In genomic region chr5:65892024-65892423, GRCh38 we compare ENCODE assay signal across 5 cellular contexts. TPM values are rescaled to one million over a fixed set of nuclear protein-coding genes. Genes with fewer than 3 reads are reported as not detected.
A peak's percentile ranks its signal among the peaks of the same experiment; 100 is the strongest.
DNase-seq lines count a peak whose midpoint lies in the region; ATAC-seq, FAIRE-seq and TF ChIP-seq lines count a peak whose summit lies in the region.
"Not testable (repeated sequence)": the region's sequence is repeated elsewhere in the genome, so short reads cannot be mapped to it uniquely, and the experiment has no call there.

No MANE protein-coding gene starts in this region.

- H4K20me1 ChIP-seq in K562 (replicated peaks; ENCODE audit: control insufficient read depth, insufficient read depth, low read length); keratinocyte (ENCODE audit: control insufficient read depth, extremely low read depth, insufficient read depth, low read length); HepG2 (ENCODE audit: insufficient read depth, low read length): not testable (repeated sequence)

- FAIRE-seq in K562 (lab: Jason Lieb, UNC); HepG2 (lab: Jason Lieb, UNC): not testable (repeated sequence)
- FAIRE-seq in keratinocyte (lab: Jason Lieb, UNC): peak; percentile 29

- CTCF ChIA-PET in HEK293 (lab: Yijun Ruan, JAX); WTC11 (lab: Charles Lee); K562 (lab: Yijun Ruan, JAX; ENCODE audit: low intra/inter-chr PET ratio); HepG2 (lab: Yijun Ruan, JAX; ENCODE audit: low intra/inter-chr PET ratio, low total read pairs): not testable (repeated sequence)

- POLR2A ChIA-PET in HEK293 (lab: Yijun Ruan, JAX); WTC11 (lab: Charles Lee); HepG2 (lab: Yijun Ruan, JAX): not testable (repeated sequence)
- POLR2A ChIA-PET in K562 (lab: Yijun Ruan, JAX): interaction anchor here (1.1 kb wide), 1 partner anchor 18 kb away, joined by 9 read pairs; no protein-coding TSS in a partner anchor

- H3K79me2 ChIP-seq in K562 (ENCODE audit: control insufficient read depth, insufficient read depth, low read length); keratinocyte (ENCODE audit: control insufficient read depth, insufficient read depth, low read length); HepG2 (ENCODE audit: insufficient read depth, low read length): not testable (repeated sequence)

- H3K4me1 ChIP-seq in HEK293 (ENCODE audit: control insufficient read depth, insufficient read depth, low read length); K562 (replicated peaks in 1 of 2; ENCODE audit: control insufficient read depth in 2 of 2, insufficient read depth in 2 of 2, low read length in 2 of 2); keratinocyte (ENCODE audit: control insufficient read depth, extremely low read depth, insufficient read depth, low read length); HepG2 (ENCODE audit: insufficient read depth, low read length): not testable (repeated sequence)

- 0% methylated on average over 1 of the region's 2 CpGs for WGBS in K562 (ENCODE audit: insufficient coverage, low coverage, missing lambda C conversion rate)
- WGBS in HepG2 (ENCODE audit: low lambda C conversion rate): 14% methylated on average over 2 of the region's 2 CpGs

- H3K9me3 ChIP-seq in HEK293 (ENCODE audit: control insufficient read depth, insufficient read depth, low read depth, low read length); K562 (replicated peaks; ENCODE audit: control insufficient read depth, insufficient read depth, low read depth, low read length); keratinocyte (ENCODE audit: control insufficient read depth, low read depth, low read length); HepG2 (ENCODE audit: low read length): not testable (repeated sequence)

- H3K27me3 Mint-ChIP-seq in WTC11 (ENCODE audit: low read depth): not testable (repeated sequence)

- TF ChIP-seq EP300 in K562 (IDR thresholded peaks at IDR 0.05; ENCODE audit: low read length); HepG2 (IDR thresholded peaks at IDR 0.05; ENCODE audit: low read depth in 2 of 2, low read length in 2 of 2); HepG2 (CRISPR knock-in tag; IDR thresholded peaks at IDR 0.05; ENCODE audit: borderline replicate concordance): not testable (repeated sequence)

- intact Hi-C loops in K562 (cut with micrococcal nuclease); HepG2 (cut with micrococcal nuclease; ENCODE audit: unreplicated experiment): not testable (repeated sequence)

- H3K27ac Mint-ChIP-seq in WTC11: not testable (repeated sequence)

- DNase-seq in WTC11 (ENCODE audit: low spot score); K562 (ENCODE audit: extremely low read depth in 1 of 4, low spot score in 3 of 4); keratinocyte (ENCODE audit: low read depth, low spot score); HepG2 (ENCODE audit: low spot score): not testable (repeated sequence)

- H3K4me2 ChIP-seq in K562 (ENCODE audit: insufficient read depth, low read length); keratinocyte (ENCODE audit: control insufficient read depth, extremely low read depth, insufficient read depth, low read depth, low read length); HepG2 (ENCODE audit: low read depth, low read length): not testable (repeated sequence)

- not testable (repeated sequence) for H3K27ac ChIP-seq in HEK293 (ENCODE audit: extremely low read depth, low read depth, low read length); K562 (ENCODE audit: extremely low read depth, low read depth, low read length); keratinocyte (ENCODE audit: control insufficient read depth, insufficient read depth, low read length); HepG2 (ENCODE audit: extremely low read length, insufficient read depth, low read length)

- not testable (repeated sequence) for H3K4me3 ChIP-seq in HEK293 (ENCODE audit: low read depth, low read length); K562; keratinocyte (ENCODE audit: control insufficient read depth in 2 of 3, extremely low read depth in 1 of 3, insufficient read depth in 2 of 3, low read depth in 1 of 3, low read length in 3 of 3); HepG2 (replicated peaks in 1 of 3; ENCODE audit: insufficient read depth in 1 of 3, low read depth in 2 of 3, low read length in 3 of 3)

- not testable (repeated sequence) for H3K4me3 Mint-ChIP-seq in WTC11

- TF ChIP-seq RAD21 in K562 (CRISPR knock-in tag; conservative IDR thresholded peaks at IDR 0.05 in 1 of 2, IDR thresholded peaks at IDR 0.05 in 1 of 2); HepG2 (CRISPR knock-in tag; IDR thresholded peaks at IDR 0.05): not testable (repeated sequence)

- H2AFZ ChIP-seq in K562 (ENCODE audit: low read depth, low read length); keratinocyte (ENCODE audit: control insufficient read depth, low read length); HepG2 (ENCODE audit: low read length): not testable (repeated sequence)

- ATAC-seq in WTC11, K562, HepG2: not testable (repeated sequence)

- not testable (repeated sequence) for H3K9me1 ChIP-seq in K562 (ENCODE audit: control insufficient read depth, insufficient read depth, low read length); keratinocyte (ENCODE audit: control insufficient read depth, extremely low read depth, insufficient read depth, low read length)

- in situ Hi-C loops in K562 (cut with MboI); HepG2 (cut with HindIII; ENCODE audit: extremely low pct_ligation_motif_present, low pct_unique_long_range_greater_than_20kb): not testable (repeated sequence)

- not testable (repeated sequence) for TF ChIP-seq POLR2A in K562 (conservative IDR thresholded peaks at IDR 0.05); HepG2 (IDR thresholded peaks at IDR 0.05; ENCODE audit: insufficient read depth in 1 of 2, low read depth in 2 of 2, low read length in 2 of 2)

- BruUV-seq in K562 (replicated peaks; lab: Mats Ljungman, UMichigan); HepG2 (replicated peaks; lab: Mats Ljungman, UMichigan): not testable (repeated sequence)

- not testable (repeated sequence) for H3K36me3 Mint-ChIP-seq in WTC11

- H3K4me1 Mint-ChIP-seq in WTC11: peaks cover 11% of the 10 kb centered on the region

- H3K9me3 Mint-ChIP-seq in WTC11: not testable (repeated sequence)

- not testable (repeated sequence) for H3K27me3 ChIP-seq in K562 (ENCODE audit: control insufficient read depth in 2 of 2, insufficient read depth in 2 of 2, low read length in 2 of 2); keratinocyte (ENCODE audit: control insufficient read depth, extremely low read depth, insufficient read depth, low read length); HepG2 (ENCODE audit: control insufficient read depth in 1 of 2, insufficient read depth in 2 of 2, low read length in 2 of 2)

- not testable (repeated sequence) for TF ChIP-seq CTCF in HEK293 (tag by site-specific recombination; IDR thresholded peaks at IDR 0.05); WTC11 (IDR thresholded peaks at IDR 0.05); K562 (IDR thresholded peaks at IDR 0.05 in 2 of 3, conservative IDR thresholded peaks at IDR 0.05 in 1 of 3; ENCODE audit: insufficient read depth in 2 of 3, low read depth in 1 of 3, low read length in 3 of 3); keratinocyte (optimal IDR thresholded peaks at IDR 0.05 in 1 of 3, IDR thresholded peaks at IDR 0.05 in 1 of 3, conservative IDR thresholded peaks at IDR 0.05 in 1 of 3; ENCODE audit: extremely low read depth in 1 of 3, insufficient read depth in 2 of 3, low read length in 3 of 3); HepG2 (CRISPR knock-in tag; IDR thresholded peaks at IDR 0.05)

- dilution Hi-C loops in keratinocyte (cut with MboI; ENCODE audit: extremely low pct_ligation_motif_present, low sequenced_read_pairs): not testable (repeated sequence)

- H3K9ac ChIP-seq in K562 (ENCODE audit: insufficient read depth in 1 of 2, low read depth in 2 of 2, low read length in 2 of 2); keratinocyte (ENCODE audit: control insufficient read depth, extremely low read depth, insufficient read depth, low read length); HepG2 (ENCODE audit: insufficient read depth, low read depth, low read length): not testable (repeated sequence)

- H3K36me3 ChIP-seq in HEK293 (ENCODE audit: control insufficient read depth in 2 of 2, insufficient read depth in 1 of 2, low read length in 2 of 2); K562 (ENCODE audit: control insufficient read depth, insufficient read depth, low read length); keratinocyte (ENCODE audit: control insufficient read depth in 2 of 2, extremely low read depth in 1 of 2, insufficient read depth in 2 of 2, low read length in 2 of 2); HepG2 (replicated peaks in 1 of 2; ENCODE audit: control insufficient read depth in 1 of 2, insufficient read depth in 2 of 2, low read length in 2 of 2): not testable (repeated sequence)

RNA-seq across cellular contexts. Expression of gene ERBIN, which starts 34.4 kb away (rescaled TPM):
- total RNA-seq in WTC11 (2021): 23.1 to 27.1 TPM (median 26.3 TPM) in 3 replicates
- total RNA-seq in K562 (2011; cell fraction: chromatin; rRNA removed; ENCODE audit: low replicate concordance): 112 and 233 TPM in 2 replicates
- total RNA-seq in K562 (2011; cell fraction: nucleolus; rRNA removed): 51.4 and 66.5 TPM in 2 replicates
- 75.7 and 89.3 TPM in 2 replicates for total RNA-seq in K562 (2011; cell fraction: nucleoplasm; rRNA removed)
- 27.9 and 41.7 TPM in 2 replicates for total RNA-seq in K562 (2014; rRNA removed)
- 62.1 and 80.5 TPM in 2 replicates for total RNA-seq in K562 (2014; rRNA removed; fragmentation: Illumina TruSeq; extraction: Trizol)
- 66.1 and 72.8 TPM in 2 replicates for total RNA-seq in K562 (2015; rRNA removed; fragmentation: Illumina TruSeq; extraction: Trizol)
- total RNA-seq in K562 (2021): 47.5 and 50.8 TPM in 2 replicates
- polyA plus RNA-seq in K562 (2011; rRNA removed): 37.9 and 56.9 TPM in 2 replicates
- 11.3 and 18.9 TPM in 2 replicates for polyA plus RNA-seq in K562 (2011; cell fraction: cytosol; rRNA removed)
- 35.7 and 43.4 TPM in 2 replicates for polyA plus RNA-seq in K562 (2011; cell fraction: nucleus; rRNA removed)
- 21.0 and 29.0 TPM in 2 replicates for polyA plus RNA-seq in K562 (2012)
- 39.0 and 40.6 TPM in 2 replicates for polyA plus RNA-seq in K562 (2014; fragmentation: Illumina TruSeq; extraction: Trizol)
- 10 to 100 TPM; 11.9 to 12.1 TPM for polyA plus RNA-seq in K562 (2014; fragmentation: Nextera tagmentation; extraction: Ambion mirVana)
- polyA plus RNA-seq in K562 (2014; rRNA removed): 38.6 and 40.4 TPM in 2 replicates
- polyA minus RNA-seq in K562 (2011; rRNA and poly(A)+ RNA removed): 120 and 130 TPM in 2 replicates
- polyA minus RNA-seq in K562 (2011; cell fraction: cytosol; rRNA and poly(A)+ RNA removed): 29.4 and 46.2 TPM in 2 replicates
- 102 and 130 TPM in 2 replicates for polyA minus RNA-seq in K562 (2011; cell fraction: nucleus; rRNA and poly(A)+ RNA removed)
- 18.6 to 30.6 TPM (median 24.5 TPM) in 3 replicates for polyA plus RNA-seq in keratinocyte
- polyA plus RNA-seq in keratinocyte (2011; ENCODE audit: low read depth): 158 TPM
- polyA plus RNA-seq in keratinocyte (2011; cell fraction: cytosol; rRNA removed): 11.0 and 23.4 TPM in 2 replicates
- polyA plus RNA-seq in keratinocyte (2011; cell fraction: nucleus; rRNA removed): 21.7 and 29.6 TPM in 2 replicates
- polyA plus RNA-seq in keratinocyte (2012; ENCODE audit: low replicate concordance): 23.8 and 36.9 TPM in 2 replicates
- polyA minus RNA-seq in keratinocyte: 14.6 to 72.4 TPM (median 34.0 TPM) in 3 replicates
- polyA minus RNA-seq in keratinocyte (2011; cell fraction: cytosol; rRNA and poly(A)+ RNA removed): 51.6 TPM
- polyA minus RNA-seq in keratinocyte (2011; cell fraction: nucleus; rRNA and poly(A)+ RNA removed): 66.5 and 115 TPM in 2 replicates
- total RNA-seq in HepG2 (2016; rRNA removed; fragmentation: Illumina TruSeq; extraction: Trizol): 41.7 and 54.8 TPM in 2 replicates
- total RNA-seq in HepG2 (2016; cell fraction: cytosol; rRNA removed; fragmentation: Illumina TruSeq; extraction: Trizol; ENCODE audit: low read depth): 16.6 and 24.6 TPM in 2 replicates
- 37.9 and 53.8 TPM in 2 replicates for total RNA-seq in HepG2 (2016; cell fraction: insoluble cytoplasmic fraction; rRNA removed; fragmentation: Illumina TruSeq; extraction: Trizol)
- 23.2 and 27.1 TPM in 2 replicates for total RNA-seq in HepG2 (2016; cell fraction: membrane; rRNA removed; fragmentation: Illumina TruSeq; extraction: Trizol)
- 62.6 and 65.3 TPM in 2 replicates for total RNA-seq in HepG2 (2016; cell fraction: nucleus; rRNA removed; fragmentation: Illumina TruSeq; extraction: Trizol)
- 12.5 and 14.4 TPM in 2 replicates for polyA plus RNA-seq in HepG2 (2011; rRNA removed)
- polyA plus RNA-seq in HepG2 (2011; cell fraction: cytosol; rRNA removed): 4.9 and 8.6 TPM in 2 replicates
- 10.5 and 10.8 TPM in 2 replicates for polyA plus RNA-seq in HepG2 (2011; cell fraction: nucleus; rRNA removed)
- polyA plus RNA-seq in HepG2 (2012): 14.1 and 14.9 TPM in 2 replicates
- polyA plus RNA-seq in HepG2 (2016; cell fraction: cytosol; fragmentation: Illumina TruSeq; extraction: Trizol; ENCODE audit: low read depth): 0.44 and 0.64 TPM in 2 replicates
- 29.5 and 36.4 TPM in 2 replicates for polyA plus RNA-seq in HepG2 (2016; cell fraction: insoluble cytoplasmic fraction; fragmentation: Illumina TruSeq; extraction: Trizol; ENCODE audit: low read depth)
- 3.4 and 3.9 TPM in 2 replicates for polyA plus RNA-seq in HepG2 (2016; cell fraction: membrane; fragmentation: Illumina TruSeq; extraction: Trizol; ENCODE audit: low read depth)
- polyA plus RNA-seq in HepG2 (2016; cell fraction: nucleus; fragmentation: Illumina TruSeq; extraction: Trizol; ENCODE audit: insufficient read depth, low read depth): 40.0 and 43.6 TPM in 2 replicates
- polyA minus RNA-seq in HepG2 (2011; rRNA and poly(A)+ RNA removed; ENCODE audit: low replicate concordance): 12.0 and 26.9 TPM in 2 replicates
- 28.1 and 38.4 TPM in 2 replicates for polyA minus RNA-seq in HepG2 (2011; cell fraction: cytosol; rRNA and poly(A)+ RNA removed)
- 140 and 160 TPM in 2 replicates for polyA minus RNA-seq in HepG2 (2011; cell fraction: nucleus; rRNA and poly(A)+ RNA removed)
